Comparison of ENCODE assay signal across 7 cellular contexts in genomic region chr11:65432686-65433582, GRCh38. TPM values are rescaled to one million over a fixed set of nuclear protein-coding genes. Genes with fewer than 3 reads are reported as not detected.
DNase-seq lines count a peak whose midpoint lies in the region; ATAC-seq and TF ChIP-seq lines count a peak whose summit lies in the region.

No MANE protein-coding gene starts in this region.

- H3K4me1 ChIP-seq in Loucy (ENCODE audit: insufficient read depth, low read length, poor library complexity, severe bottlenecking) (peaks cover 49% of the 10 kb centered on the region), lung (ENCODE audit: control insufficient read depth in 2 of 2, insufficient read depth in 2 of 2, low read length in 2 of 2) (peaks cover 2 to 12% of the 10 kb centered on the region in 2 donors)

- H3K36me3 Mint-ChIP-seq in activated naive CD4-positive, alpha-beta T cell treated with anti-CD3 and anti-CD28 coated beads, Interleukin-2, amount 50 U/mL, for 72 hours: peaks cover 17 to 42% of the 10 kb centered on the region in 2 donors

- ATAC-seq in activated naive CD4-positive, alpha-beta T cell treated with anti-CD3 and anti-CD28 coated beads, Interleukin-2, amount 50 U/mL, for 72 hours: no peak
- no peak for ATAC-seq in lung (ENCODE audit: insufficient read depth, low FRiP score)
- no peak for ATAC-seq in GM21381 (IDR thresholded peaks at IDR 0.05; ENCODE audit: unreplicated experiment)
- no peak for ATAC-seq in GM19023 (IDR thresholded peaks at IDR 0.05; ENCODE audit: unreplicated experiment)

- no peaks in the 10 kb centered on the region for H3K9me3 Mint-ChIP-seq in activated naive CD4-positive, alpha-beta T cell treated with anti-CD3 and anti-CD28 coated beads, Interleukin-2, amount 50 U/mL, for 72 hours

- no peaks in the 10 kb centered on the region for H3K9me2 ChIP-seq in Loucy (replicated peaks; ENCODE audit: low read depth, low read length)

- no peak overlapping the region for H3K4me2 ChIP-seq in Loucy (ENCODE audit: low read depth, low read length, poor library complexity, severe bottlenecking)

- WGBS in lung, 2 donors: 85 to 100% methylated on average over 1 of the region's 1 CpG

- H3K79me2 ChIP-seq in Loucy (ENCODE audit: insufficient read depth, low read length): peaks cover 76% of the 10 kb centered on the region

- in situ Hi-C loops in G401 (cut with HindIII; ENCODE audit: low sequenced_read_pairs): no loop called here

- no peaks in the 10 kb centered on the region for H3K27me3 ChIP-seq in Loucy (ENCODE audit: insufficient read depth, low read length, poor library complexity, severe bottlenecking)
- no peaks in the 10 kb centered on the region for H3K27me3 ChIP-seq in lung (ENCODE audit: control insufficient read depth, insufficient read depth)

- H3K27ac ChIP-seq in lung (ENCODE audit: low read depth in 1 of 2, low read length in 1 of 2): no peak overlapping the region

- DNase-seq in G401 (ENCODE audit: low spot score) (peak; percentile 79), lung (ENCODE audit: low spot score) (no peak), T-helper 9 cell (no peak)
- no peak for DNase-seq in activated naive CD4-positive, alpha-beta T cell treated with anti-CD3 and anti-CD28 coated beads, Interleukin-2, amount 50 U/mL, for 72 hours (ENCODE audit: low spot score in 2 of 2)

- H3K36me3 ChIP-seq in Loucy (ENCODE audit: insufficient read depth, low read length): peaks cover 12% of the 10 kb centered on the region; the same call in 1 of the 2 replicates
- peaks cover 15 to 23% of the 10 kb centered on the region in 2 donors for H3K36me3 ChIP-seq in lung (ENCODE audit: control insufficient read depth in 2 of 2, insufficient read depth in 2 of 2, low read length in 2 of 2)

- TF ChIP-seq CTCF in Loucy (conservative IDR thresholded peaks at IDR 0.05; ENCODE audit: low read length) (peak; percentile 73), lung (IDR thresholded peaks at IDR 0.05; ENCODE audit: control extremely low read depth, extremely low read depth) (peak; percentile 13)

- no peak overlapping the region for H2AFZ ChIP-seq in Loucy (ENCODE audit: low read length)

- H3K9ac ChIP-seq in Loucy (ENCODE audit: low read depth, low read length, poor library complexity, severe bottlenecking): no peak overlapping the region

- H3K27ac Mint-ChIP-seq in activated naive CD4-positive, alpha-beta T cell treated with anti-CD3 and anti-CD28 coated beads, Interleukin-2, amount 50 U/mL, for 72 hours: peak overlapping the region; percentile 57 to 78

- H3F3A ChIP-seq in Loucy (ENCODE audit: low read depth): peaks cover 24% of the 10 kb centered on the region

- H3K9me3 ChIP-seq in Loucy (ENCODE audit: insufficient read depth, low read depth, low read length): no peaks in the 10 kb centered on the region
- H3K9me3 ChIP-seq in lung (ENCODE audit: control insufficient read depth in 2 of 2, insufficient read depth in 1 of 2, low read length in 1 of 2): no peaks in the 10 kb centered on the region

- H4K20me1 ChIP-seq in Loucy (ENCODE audit: insufficient read depth, low read length, poor library complexity, severe bottlenecking): peaks cover 46% of the 10 kb centered on the region

- H3K4me3 ChIP-seq in Loucy (ENCODE audit: low read length, poor library complexity, severe bottlenecking) (no peak overlapping the region), lung (no peak overlapping the region)

RNA-seq across cellular contexts. Expression of gene NEAT1, which starts 10.3 kb away (rescaled TPM):
- 4.4 and 12.4 TPM in 2 replicates for total RNA-seq in G401 (2014; rRNA removed; shearing (Covaris generic))
- total RNA-seq in activated naive CD4-positive, alpha-beta T cell treated with anti-CD3 and anti-CD28 coated beads, Interleukin-2, amount 50 U/mL, for 72 hours: 1,000 to 10,000 TPM in 1 of 2 donors, 100 to 1,000 TPM in 1; 836 to 2,329 TPM
- 100 to 1,000 TPM; 518 to 912 TPM for total RNA-seq in lung
- 1,000 to 10,000 TPM in 1 of 2 donors, 100 to 1,000 TPM in 1; 481 to 1,176 TPM for polyA plus RNA-seq in lung

RNA-seq across cellular contexts. Expression of gene FRMD8, which starts 46.5 kb away (rescaled TPM):
- 31.1 and 40.1 TPM in 2 replicates for total RNA-seq in G401 (2014; rRNA removed; shearing (Covaris generic))
- total RNA-seq in activated naive CD4-positive, alpha-beta T cell treated with anti-CD3 and anti-CD28 coated beads, Interleukin-2, amount 50 U/mL, for 72 hours: 10 to 100 TPM; 39.7 to 53.4 TPM
- total RNA-seq in lung: 10 to 100 TPM; 18.5 to 39.9 TPM
- polyA plus RNA-seq in lung: 10 to 100 TPM; 15.8 to 25.7 TPM

RNA-seq across cellular contexts. Expression of gene SLC25A45, which starts 50.5 kb away (rescaled TPM):
- 1.1 TPM in 1 of 2 replicates, not detected in the other for total RNA-seq in G401 (2014; rRNA removed; shearing (Covaris generic))
- total RNA-seq in activated naive CD4-positive, alpha-beta T cell treated with anti-CD3 and anti-CD28 coated beads, Interleukin-2, amount 50 U/mL, for 72 hours: 10 to 100 TPM in 1 of 2 donors, 1 to 10 TPM in 1; 9.7 to 18.5 TPM
- total RNA-seq in lung: 10 to 100 TPM in 1 of 2 donors, 1 to 10 TPM in 1; 7.3 to 15.6 TPM
- polyA plus RNA-seq in lung: 1 to 10 TPM; 5.5 to 9.0 TPM

Comparison
In these comparisons a context has a peak if more than half of its experiments do, and no peak if none do; other contexts are left out.
1. RNA of gene NEAT1, which starts 10.3 kb away (total RNA-seq): 836 to 2,329 TPM in activated naive CD4-positive, alpha-beta T cell treated with anti-CD3 and anti-CD28 coated beads, Interleukin-2, amount 50 U/mL, for 72 hours and 518 to 912 TPM in lung; 4.4 to 12.4 TPM in G401; every median in the first group is over 10 times any median in the second.